In genomic region chr6:31216208-31216898, GRCh38 we compare ENCODE assay signal across 12 cellular contexts. TPM values are rescaled to one million over a fixed set of nuclear protein-coding genes. Genes with fewer than 3 reads are reported as not detected.
DNase-seq lines count a peak whose midpoint lies in the region; ATAC-seq, FAIRE-seq and TF ChIP-seq lines count a peak whose summit lies in the region.
"Had no signal": no experiment of that assay in that cellular context is flagged by ENCODE, and none has a peak within 500 bp of the region (broad histone marks: within the 10 kb centered on the region; RNA-seq: fewer than 3 reads in every experiment).

No MANE protein-coding gene starts in this region.

- H3K27me3 ChIP-seq in Loucy (ENCODE audit: insufficient read depth, low read length, poor library complexity, severe bottlenecking) (no peaks in the 10 kb centered on the region), K562 (ENCODE audit: control insufficient read depth in 2 of 2, insufficient read depth in 2 of 2, low read length in 2 of 2) (peaks cover 16 to 23% of the 10 kb centered on the region in 2 experiments)

- DNase-seq in Caki2 (ENCODE audit: low read depth) (peak; percentile 31), K562 (ENCODE audit: extremely low read depth in 1 of 4, low spot score in 3 of 4) (no peak), memory B cell (ENCODE audit: low spot score in 2 of 2) (no peak), 8988T (no peak), NCI-H526 treated with DMSO at 0.1 percent for 48 hours (lab: John Stamatoyannopoulos, UW) (no peak)
- no peak for DNase-seq in stimulated activated CD8-positive, alpha-beta memory T cell treated with anti-CD3 and anti-CD28 coated beads, Interleukin-4, amount 100 ng/mL, for 48 hours
- DNase-seq: activated CD4-positive, CD25-positive, alpha-beta regulatory T cell treated with anti-CD3 and anti-CD28 coated beads, Interleukin-2, amount 50 U/mL, for 72 hours; nephron progenitor cell had no signal

- WGBS in K562 (ENCODE audit: insufficient coverage, low coverage, missing lambda C conversion rate): 3% methylated on average over 7 of the region's 7 CpGs

- H3K79me2 ChIP-seq in Loucy (ENCODE audit: insufficient read depth, low read length): no peaks in the 10 kb centered on the region
- H3K79me2 ChIP-seq in K562 (ENCODE audit: control insufficient read depth, insufficient read depth, low read length): no peaks in the 10 kb centered on the region

- H3K4me2 ChIP-seq in Loucy (ENCODE audit: low read depth, low read length, poor library complexity, severe bottlenecking) (no peak overlapping the region), K562 (ENCODE audit: insufficient read depth, low read length) (no peak overlapping the region)

- H3K4me1 ChIP-seq in Loucy (ENCODE audit: insufficient read depth, low read length, poor library complexity, severe bottlenecking): no peaks in the 10 kb centered on the region
- no peaks in the 10 kb centered on the region for H3K4me1 ChIP-seq in K562 (replicated peaks in 1 of 2; ENCODE audit: control insufficient read depth in 2 of 2, insufficient read depth in 2 of 2, low read length in 2 of 2)
- H3K4me1 ChIP-seq: HAP-1 had no signal

- ATAC-seq in K562: peak; percentile 42; the same call in 2 of the 3 replicates
- ATAC-seq in memory B cell (ENCODE audit: low read depth): peak; percentile 73
- ATAC-seq in GM18909 (IDR thresholded peaks at IDR 0.05; ENCODE audit: poor library complexity, unreplicated experiment): no peak

- H3K36me3 Mint-ChIP-seq in memory B cell: peaks cover 12% of the 10 kb centered on the region

- TF ChIP-seq CTCF in Loucy (conservative IDR thresholded peaks at IDR 0.05; ENCODE audit: low read length): no peak
- no peak for TF ChIP-seq CTCF in K562 (IDR thresholded peaks at IDR 0.05 in 2 of 3, conservative IDR thresholded peaks at IDR 0.05 in 1 of 3; ENCODE audit: insufficient read depth in 2 of 3, low read depth in 1 of 3, low read length in 3 of 3)

- POLR2A ChIA-PET in K562 (lab: Yijun Ruan, JAX): no interaction called here

- peak overlapping the region; percentile 59; the same call in 1 of the 2 replicates for H2AFZ ChIP-seq in Loucy (ENCODE audit: low read length)
- H2AFZ ChIP-seq in K562 (ENCODE audit: low read depth, low read length): peak overlapping the region; percentile 72

- H3K27ac Mint-ChIP-seq in memory B cell: peak overlapping the region; percentile 70
- H3K27ac Mint-ChIP-seq: activated T-helper 1 cell treated with anti-CD3 and anti-CD28 coated beads, Interleukin-12 subunit alpha, Interleukin-12 subunit beta, Interleukin-2, Interleukin-4 antibody, amounts not matched to agents 30 ng/mL and 10 ng/mL and 1 ng/mL, durations not matched to agents 14 hours and 24 hours and 36 hours; nephron progenitor cell had no signal

- no peaks in the 10 kb centered on the region; the same call in 1 of the 2 replicates for H3K9me3 ChIP-seq in Loucy (ENCODE audit: insufficient read depth, low read depth, low read length)
- peaks cover 4% of the 10 kb centered on the region; the same call in 1 of the 2 replicates for H3K9me3 ChIP-seq in K562 (replicated peaks; ENCODE audit: control insufficient read depth, insufficient read depth, low read depth, low read length)

- no peak for TF ChIP-seq EP300 in K562 (IDR thresholded peaks at IDR 0.05; ENCODE audit: low read length)

- CTCF ChIA-PET in K562 (lab: Yijun Ruan, JAX; ENCODE audit: low intra/inter-chr PET ratio): no interaction called here

- no peak for TF ChIP-seq RAD21 in K562 (CRISPR knock-in tag; conservative IDR thresholded peaks at IDR 0.05 in 1 of 2, IDR thresholded peaks at IDR 0.05 in 1 of 2)

- no peak overlapping the region for H3K4me3 ChIP-seq in Loucy (ENCODE audit: low read length, poor library complexity, severe bottlenecking)
- H3K4me3 ChIP-seq in K562: no peak overlapping the region
- H3K4me3 ChIP-seq: HAP-1 had no signal

- H3K4me3 Mint-ChIP-seq in memory B cell: no peak overlapping the region
- H3K4me3 Mint-ChIP-seq: activated T-helper 1 cell treated with anti-CD3 and anti-CD28 coated beads, Interleukin-12 subunit alpha, Interleukin-12 subunit beta, Interleukin-2, Interleukin-4 antibody, amounts not matched to agents 30 ng/mL and 10 ng/mL and 1 ng/mL, durations not matched to agents 14 hours and 24 hours and 36 hours; nephron progenitor cell had no signal

- in situ Hi-C loops in Caki2 (cut with HindIII; ENCODE audit: low pct_unique_long_range_greater_than_20kb, low sequenced_read_pairs): no loop called here
- in situ Hi-C loops in K562 (cut with MboI): no loop called here

- no peaks in the 10 kb centered on the region for H4K20me1 ChIP-seq in Loucy (ENCODE audit: insufficient read depth, low read length, poor library complexity, severe bottlenecking)
- no peaks in the 10 kb centered on the region for H4K20me1 ChIP-seq in K562 (replicated peaks; ENCODE audit: control insufficient read depth, insufficient read depth, low read length)

- H3K9me1 ChIP-seq in K562 (ENCODE audit: control insufficient read depth, insufficient read depth, low read length): no peaks in the 10 kb centered on the region

- no peak for FAIRE-seq in K562 (lab: Jason Lieb, UNC)

- H3K36me3 ChIP-seq in Loucy (ENCODE audit: insufficient read depth, low read length) (no peaks in the 10 kb centered on the region), K562 (ENCODE audit: control insufficient read depth, insufficient read depth, low read length) (no peaks in the 10 kb centered on the region)
- H3K36me3 ChIP-seq: HAP-1 had no signal

- H3K27me3 Mint-ChIP-seq in memory B cell: peaks cover 1% of the 10 kb centered on the region

- no peak for TF ChIP-seq POLR2A in K562 (conservative IDR thresholded peaks at IDR 0.05)

- H3K9me2 ChIP-seq in Loucy (replicated peaks; ENCODE audit: low read depth, low read length): no peaks in the 10 kb centered on the region

- no peaks in the 10 kb centered on the region for H3F3A ChIP-seq in Loucy (ENCODE audit: low read depth)

- H3K9ac ChIP-seq in Loucy (ENCODE audit: low read depth, low read length, poor library complexity, severe bottlenecking) (no peak overlapping the region), K562 (ENCODE audit: insufficient read depth in 1 of 2, low read depth in 2 of 2, low read length in 2 of 2) (no peak overlapping the region)

- no TSS peak for BruUV-seq in K562 (replicated peaks; lab: Mats Ljungman, UMichigan)

- no peak overlapping the region for H3K27ac ChIP-seq in K562 (ENCODE audit: extremely low read depth, low read depth, low read length)

- intact Hi-C loops in K562 (cut with micrococcal nuclease): no loop called here

- peaks cover 11% of the 10 kb centered on the region for H3K9me3 Mint-ChIP-seq in memory B cell

- H3K4me1 Mint-ChIP-seq in memory B cell: peaks cover 6% of the 10 kb centered on the region

RNA-seq across cellular contexts. Expression of gene POU5F1, which starts 45.9 kb away (rescaled TPM):
- total RNA-seq in Caki2 (2014; rRNA removed; shearing (Covaris generic); ENCODE audit: low replicate concordance): 0.09 and 26.0 TPM in 2 replicates
- not detected in 2 replicates for total RNA-seq in K562 (2011; cell fraction: chromatin; rRNA removed; ENCODE audit: low replicate concordance)
- not detected in 2 replicates for total RNA-seq in K562 (2011; cell fraction: nucleolus; rRNA removed)
- total RNA-seq in K562 (2011; cell fraction: nucleoplasm; rRNA removed): not detected in 2 replicates
- total RNA-seq in K562 (2014; rRNA removed) (not detected in 2 replicates), K562 (2014; rRNA removed; fragmentation: Illumina TruSeq; extraction: Trizol) (not detected in 2 replicates), K562 (2015; rRNA removed; fragmentation: Illumina TruSeq; extraction: Trizol) (not detected in 2 replicates), K562 (2021) (2.0 and 2.3 TPM in 2 replicates)
- polyA plus RNA-seq in K562 (2011; rRNA removed) (not detected in 2 replicates), K562 (2014; fragmentation: Illumina TruSeq; extraction: Trizol) (not detected in 2 replicates), K562 (2014; fragmentation: Nextera tagmentation; extraction: Ambion mirVana) (under 1 TPM; 0.06 to 0.10 TPM), K562 (2014; rRNA removed) (not detected in 2 replicates)
- 0.31 TPM in 1 of 2 replicates, not detected in the other for polyA plus RNA-seq in K562 (2011; cell fraction: cytosol; rRNA removed)
- not detected in 2 replicates for polyA plus RNA-seq in K562 (2011; cell fraction: nucleus; rRNA removed)
- polyA plus RNA-seq in K562 (2012): 0.13 and 0.58 TPM in 2 replicates
- not detected in 2 replicates for polyA minus RNA-seq in K562 (2011; rRNA and poly(A)+ RNA removed)
- not detected in 2 replicates for polyA minus RNA-seq in K562 (2011; cell fraction: cytosol; rRNA and poly(A)+ RNA removed)
- polyA minus RNA-seq in K562 (2011; cell fraction: nucleus; rRNA and poly(A)+ RNA removed): not detected in 2 replicates
- total RNA-seq: activated T-helper 1 cell treated with anti-CD3 and anti-CD28 coated beads, Interleukin-12 subunit alpha, Interleukin-12 subunit beta, Interleukin-2, Interleukin-4 antibody, amounts not matched to agents 30 ng/mL and 10 ng/mL and 1 ng/mL, durations not matched to agents 14 hours and 24 hours and 36 hours had no signal

RNA-seq across cellular contexts. Expression of gene HLA-C, which starts 55.5 kb away (rescaled TPM):
- total RNA-seq in Caki2 (2014; rRNA removed; shearing (Covaris generic); ENCODE audit: low replicate concordance): 934 and 946 TPM in 2 replicates
- total RNA-seq in K562 (2011; cell fraction: chromatin; rRNA removed; ENCODE audit: low replicate concordance): 1.8 and 3.2 TPM in 2 replicates
- 2.8 and 4.5 TPM in 2 replicates for total RNA-seq in K562 (2011; cell fraction: nucleolus; rRNA removed)
- 2.6 and 5.0 TPM in 2 replicates for total RNA-seq in K562 (2011; cell fraction: nucleoplasm; rRNA removed)
- 1.7 and 2.4 TPM in 2 replicates for total RNA-seq in K562 (2014; rRNA removed)
- total RNA-seq in K562 (2014; rRNA removed; fragmentation: Illumina TruSeq; extraction: Trizol): 0.36 and 0.51 TPM in 2 replicates
- total RNA-seq in K562 (2015; rRNA removed; fragmentation: Illumina TruSeq; extraction: Trizol): 0.57 and 1.0 TPM in 2 replicates
- 4.9 and 5.3 TPM in 2 replicates for total RNA-seq in K562 (2021)
- polyA plus RNA-seq in K562 (2011; rRNA removed): 0.83 and 1.7 TPM in 2 replicates
- 0.47 and 1.8 TPM in 2 replicates for polyA plus RNA-seq in K562 (2011; cell fraction: cytosol; rRNA removed)
- 1.7 and 6.2 TPM in 2 replicates for polyA plus RNA-seq in K562 (2011; cell fraction: nucleus; rRNA removed)
- polyA plus RNA-seq in K562 (2012): 2.6 and 4.8 TPM in 2 replicates
- 1.1 and 1.2 TPM in 2 replicates for polyA plus RNA-seq in K562 (2014; fragmentation: Illumina TruSeq; extraction: Trizol)
- under 1 TPM; 0.23 to 0.25 TPM for polyA plus RNA-seq in K562 (2014; fragmentation: Nextera tagmentation; extraction: Ambion mirVana)
- 1.4 and 2.4 TPM in 2 replicates for polyA plus RNA-seq in K562 (2014; rRNA removed)
- polyA minus RNA-seq in K562 (2011; rRNA and poly(A)+ RNA removed): 0.42 and 0.51 TPM in 2 replicates
- polyA minus RNA-seq in K562 (2011; cell fraction: cytosol; rRNA and poly(A)+ RNA removed): 2.6 and 6.4 TPM in 2 replicates
- 0.40 and 0.56 TPM in 2 replicates for polyA minus RNA-seq in K562 (2011; cell fraction: nucleus; rRNA and poly(A)+ RNA removed)

RNA-seq across cellular contexts. Expression of gene TCF19, which starts 58.0 kb away (rescaled TPM):
- 34.9 and 37.6 TPM in 2 replicates for total RNA-seq in Caki2 (2014; rRNA removed; shearing (Covaris generic); ENCODE audit: low replicate concordance)
- total RNA-seq in K562 (2011; cell fraction: chromatin; rRNA removed; ENCODE audit: low replicate concordance): 13.4 and 20.5 TPM in 2 replicates
- 14.2 and 21.0 TPM in 2 replicates for total RNA-seq in K562 (2011; cell fraction: nucleolus; rRNA removed)
- 11.6 and 14.0 TPM in 2 replicates for total RNA-seq in K562 (2011; cell fraction: nucleoplasm; rRNA removed)
- total RNA-seq in K562 (2014; rRNA removed): 42.5 and 68.9 TPM in 2 replicates
- 19.3 and 19.4 TPM in 2 replicates for total RNA-seq in K562 (2014; rRNA removed; fragmentation: Illumina TruSeq; extraction: Trizol)
- total RNA-seq in K562 (2015; rRNA removed; fragmentation: Illumina TruSeq; extraction: Trizol): 29.6 and 33.1 TPM in 2 replicates
- total RNA-seq in K562 (2021): 30.2 and 31.1 TPM in 2 replicates
- 18.2 and 23.0 TPM in 2 replicates for polyA plus RNA-seq in K562 (2011; rRNA removed)
- 18.2 and 36.2 TPM in 2 replicates for polyA plus RNA-seq in K562 (2011; cell fraction: cytosol; rRNA removed)
- polyA plus RNA-seq in K562 (2011; cell fraction: nucleus; rRNA removed): 27.6 and 49.1 TPM in 2 replicates
- polyA plus RNA-seq in K562 (2012): 25.4 and 39.5 TPM in 2 replicates
- 25.7 and 29.2 TPM in 2 replicates for polyA plus RNA-seq in K562 (2014; fragmentation: Illumina TruSeq; extraction: Trizol)
- polyA plus RNA-seq in K562 (2014; fragmentation: Nextera tagmentation; extraction: Ambion mirVana): 1 to 10 TPM; 4.2 to 4.6 TPM
- 30.0 and 33.6 TPM in 2 replicates for polyA plus RNA-seq in K562 (2014; rRNA removed)
- 10.6 and 12.5 TPM in 2 replicates for polyA minus RNA-seq in K562 (2011; rRNA and poly(A)+ RNA removed)
- polyA minus RNA-seq in K562 (2011; cell fraction: cytosol; rRNA and poly(A)+ RNA removed): 10.9 TPM in 2 replicates
- 6.3 and 8.2 TPM in 2 replicates for polyA minus RNA-seq in K562 (2011; cell fraction: nucleus; rRNA and poly(A)+ RNA removed)

RNA-seq across cellular contexts. Expression of gene CCHCR1, which starts 58.8 kb away (rescaled TPM):
- 130 and 142 TPM in 2 replicates for total RNA-seq in Caki2 (2014; rRNA removed; shearing (Covaris generic); ENCODE audit: low replicate concordance)
- total RNA-seq in K562 (2011; cell fraction: chromatin; rRNA removed; ENCODE audit: low replicate concordance): 107 and 201 TPM in 2 replicates
- total RNA-seq in K562 (2011; cell fraction: nucleolus; rRNA removed): 93.2 and 100 TPM in 2 replicates
- total RNA-seq in K562 (2011; cell fraction: nucleoplasm; rRNA removed): 98.8 and 128 TPM in 2 replicates
- total RNA-seq in K562 (2014; rRNA removed) (37.6 and 40.3 TPM in 2 replicates), K562 (2014; rRNA removed; fragmentation: Illumina TruSeq; extraction: Trizol) (26.2 and 29.8 TPM in 2 replicates), K562 (2015; rRNA removed; fragmentation: Illumina TruSeq; extraction: Trizol) (32.2 and 34.8 TPM in 2 replicates), K562 (2021) (35.0 and 45.8 TPM in 2 replicates)
- polyA plus RNA-seq in K562 (2011; rRNA removed) (31.2 and 32.0 TPM in 2 replicates), K562 (2014; fragmentation: Illumina TruSeq; extraction: Trizol) (29.3 and 36.1 TPM in 2 replicates), K562 (2014; fragmentation: Nextera tagmentation; extraction: Ambion mirVana) (1 to 10 TPM; 1.2 to 1.8 TPM), K562 (2014; rRNA removed) (45.9 and 47.3 TPM in 2 replicates)
- polyA plus RNA-seq in K562 (2011; cell fraction: cytosol; rRNA removed): 22.6 and 37.5 TPM in 2 replicates
- 98.6 and 137 TPM in 2 replicates for polyA plus RNA-seq in K562 (2011; cell fraction: nucleus; rRNA removed)
- 35.4 and 47.1 TPM in 2 replicates for polyA plus RNA-seq in K562 (2012)
- 22.0 and 24.5 TPM in 2 replicates for polyA minus RNA-seq in K562 (2011; rRNA and poly(A)+ RNA removed)
- polyA minus RNA-seq in K562 (2011; cell fraction: cytosol; rRNA and poly(A)+ RNA removed): 16.9 and 22.0 TPM in 2 replicates
- polyA minus RNA-seq in K562 (2011; cell fraction: nucleus; rRNA and poly(A)+ RNA removed): 41.9 and 47.2 TPM in 2 replicates

Comparison
In these comparisons a context has a peak if more than half of its experiments do, and no peak if none do; other contexts are left out.
1. RNA of gene HLA-C, which starts 55.5 kb away (total RNA-seq): 934 to 946 TPM in Caki2; 0.36 to 5.3 TPM in K562; every median in the first group is over 100 times any median in the second.